25 cellular contexts compared by ENCODE assay signal in genomic region chr13:113017506-113018215, GRCh38.
"Had no signal": no experiment of that assay in that cellular context is flagged by ENCODE, and none has a peak within 500 bp of the region (broad histone marks: within the 10 kb centered on the region; RNA-seq: fewer than 3 reads in every experiment).

No MANE protein-coding gene starts in this region.

- DNase-seq: activated B cell treated with CpG ODN at 0.5 μM for 24 hours; activated CD4-positive, alpha-beta T cell treated with anti-CD3 and anti-CD28 coated beads for 36 hours; activated naive CD4-positive, alpha-beta T cell; activated T-cell treated with anti-CD3 and anti-CD28 coated beads for 4 hours; activated T-cell treated with anti-CD3 and anti-CD28 coated beads, Interleukin-2, amount 50 U/mL, for 72 hours; body of pancreas; cortex of kidney; gastrocnemius medialis; glutamatergic neuron; left colon; mammary epithelial cell; occipital lobe; psoas muscle; stimulated activated CD4-positive, alpha-beta T cell treated with anti-CD3 and anti-CD28 coated beads, Interleukin-1b, Interleukin-23, amount 100 ng/mL, for 48 hours; stimulated activated CD4-positive, alpha-beta T cell treated with anti-CD3 and anti-CD28 coated beads, Interleukin-4, amount 100 ng/mL, for 4 hours; stimulated activated CD8-positive, alpha-beta memory T cell treated with anti-CD3 and anti-CD28 coated beads, Interleukin-4, amount 100 ng/mL, for 48 hours; stimulated activated naive B cell treated with anti-CD40 and anti-IgM and Interleukin-4, amounts not matched to agents 10 μg/mL and 1 μg/mL and 100 μg/mL, for 72 hours; stomach; T-helper 2 cell; transverse colon had no signal

- H3K9me3 ChIP-seq: body of pancreas, esophagus muscularis mucosa, gastrocnemius medialis, psoas muscle, stomach, suprapubic skin, transverse colon had no signal

- H3K4me2 ChIP-seq: smooth muscle cell had no signal

- H3K9ac ChIP-seq: parathyroid adenoma had no signal

- H3K27me3 ChIP-seq: body of pancreas, cardiac muscle cell, stomach, transverse colon had no signal

- H3K27ac ChIP-seq: body of pancreas, cardiac muscle cell, esophagus muscularis mucosa, gastrocnemius medialis, parathyroid adenoma, psoas muscle, stomach, suprapubic skin, transverse colon had no signal

- H3K4me1 ChIP-seq: gastrocnemius medialis, psoas muscle, transverse colon had no signal

- H3K36me3 ChIP-seq: cardiac muscle cell, gastrocnemius medialis, suprapubic skin, transverse colon had no signal

- H2AFZ ChIP-seq: parathyroid adenoma had no signal

- H3K4me3 ChIP-seq: body of pancreas, cardiac muscle cell, esophagus muscularis mucosa, gastrocnemius medialis, psoas muscle, smooth muscle cell, stomach, suprapubic skin, transverse colon had no signal
